In the genomic region with DNA sequence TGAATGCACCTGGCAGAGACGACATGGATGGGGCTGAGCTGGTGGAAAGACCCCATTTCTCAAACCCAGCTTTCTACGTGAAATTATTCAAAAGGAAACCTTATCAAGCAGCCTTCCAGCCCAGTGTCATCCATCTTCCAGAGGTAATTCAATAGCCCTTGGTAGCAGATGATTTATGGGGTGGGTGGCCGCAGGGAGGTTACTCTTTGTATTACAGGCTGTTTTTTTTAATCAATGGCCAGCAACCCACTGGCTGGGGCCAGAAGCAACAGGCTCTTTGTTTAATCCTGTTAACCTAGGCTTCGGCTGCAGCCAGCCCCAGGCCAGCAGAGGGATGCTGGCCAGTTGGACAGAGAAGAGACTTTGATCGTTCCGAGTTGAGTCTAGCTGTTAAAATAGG, we compare ENCODE assay signal across 23 cellular contexts.
DNase-seq lines count a peak whose midpoint lies in the region; ATAC-seq, FAIRE-seq and TF ChIP-seq lines count a peak whose summit lies in the region.
"Had no signal": no experiment of that assay in that cellular context is flagged by ENCODE, and none has a peak within 500 bp of the region (broad histone marks: within the 10 kb centered on the region; RNA-seq: fewer than 3 reads in every experiment).

No MANE protein-coding gene starts in this region.

- H3K27ac ChIP-seq in 22Rv1, result 0 out of 2 replicates have a peak overlapping the region, but pooled peaks have one; percentile 84
- H3K27ac ChIP-seq in small intestine (ENCODE audit: low read depth in 1 of 2, low read length in 1 of 2), result no peak overlapping the region

- no peak overlapping the region for H3K4me3 Mint-ChIP-seq in nephron progenitor cell
- H3K4me3 Mint-ChIP-seq in type B pancreatic cell, result no peak overlapping the region
- H3K4me3 Mint-ChIP-seq: CD4-positive, CD25-positive, alpha-beta regulatory T cell; CD8-positive, alpha-beta memory T cell; HFFc6 had no signal

- H3K4me1 Mint-ChIP-seq in nephron progenitor cell (peaks cover 16% of the 10 kb centered on the region), type B pancreatic cell (ENCODE audit: unreplicated experiment) (no peaks in the 10 kb centered on the region)
- H3K4me1 Mint-ChIP-seq: CD4-positive, CD25-positive, alpha-beta regulatory T cell; CD8-positive, alpha-beta memory T cell had no signal

- H3K4me1 ChIP-seq in small intestine (ENCODE audit: control insufficient read depth in 2 of 2, insufficient read depth in 1 of 2, low read depth in 1 of 2, low read length in 1 of 2), result no peaks in the 10 kb centered on the region
- H3K4me1 ChIP-seq: BE2C had no signal

- H3K36me3 ChIP-seq in small intestine (ENCODE audit: control insufficient read depth in 2 of 2, insufficient read depth in 2 of 2, low read length in 2 of 2), result no peaks in the 10 kb centered on the region
- H3K36me3 ChIP-seq: BE2C had no signal

- H3K27me3 ChIP-seq in small intestine (ENCODE audit: control insufficient read depth in 2 of 2, insufficient read depth in 2 of 2, low read length in 2 of 2), result no peaks in the 10 kb centered on the region
- H3K27me3 ChIP-seq: BE2C had no signal

- no peak for ATAC-seq in SK-N-SH treated with all-trans-retinoic acid at 6 μM for 48 hours
- ATAC-seq: GM12878, HCT116 had no signal

- no peaks in the 10 kb centered on the region for H3K9me3 Mint-ChIP-seq in nephron progenitor cell
- no peaks in the 10 kb centered on the region for H3K9me3 Mint-ChIP-seq in type B pancreatic cell

- DNase-seq in NCI-H146 treated with DMSO at 0.1 percent for 48 hours (lab: John Stamatoyannopoulos, UW; ENCODE audit: unreplicated experiment) (peak; percentile 95), nephron progenitor cell (peak; percentile 51), type B pancreatic cell (ENCODE audit: extremely low spot score, unreplicated experiment) (no peak), small intestine (no peak)
- DNase-seq: ACHN; BE2C; C1 segment of cervical spinal cord; CD4-positive, CD25-positive, alpha-beta regulatory T cell; CD8-positive, alpha-beta memory T cell; COR-L47; DMS 273 treated with DMSO at 0.1 percent for 48 hours; DMS53; DND-41; EL; GOT3; H7; HFFc6 had no signal

- peak overlapping the region; percentile 41 for H3K27ac Mint-ChIP-seq in nephron progenitor cell
- H3K27ac Mint-ChIP-seq in type B pancreatic cell, result no peak overlapping the region
- H3K27ac Mint-ChIP-seq: CD4-positive, CD25-positive, alpha-beta regulatory T cell; CD8-positive, alpha-beta memory T cell; HFFc6 had no signal

- H3K36me3 Mint-ChIP-seq in nephron progenitor cell (ENCODE audit: low read depth), result no peaks in the 10 kb centered on the region
- H3K36me3 Mint-ChIP-seq in type B pancreatic cell, result no peaks in the 10 kb centered on the region
- H3K36me3 Mint-ChIP-seq: CD4-positive, CD25-positive, alpha-beta regulatory T cell; CD8-positive, alpha-beta memory T cell had no signal

- WGBS in small intestine, 3 donors, result 19 to 29% (median 24%) methylated on average over 6 of the region's 6 CpGs

- peaks cover 18% of the 10 kb centered on the region for H3K27me3 Mint-ChIP-seq in nephron progenitor cell (ENCODE audit: low read depth, poor library complexity)
- peaks cover 17% of the 10 kb centered on the region for H3K27me3 Mint-ChIP-seq in type B pancreatic cell
- H3K27me3 Mint-ChIP-seq: CD4-positive, CD25-positive, alpha-beta regulatory T cell had no signal

- no peak for FAIRE-seq in small intestine (lab: Jason Lieb, UNC)
- FAIRE-seq: A204.1, GM12878, HTR-8/SVneo had no signal

- TF ChIP-seq CTCF in 22Rv1 (IDR thresholded peaks at IDR 0.05), result no peak
- TF ChIP-seq CTCF in nephron progenitor cell (IDR thresholded peaks at IDR 0.05), result no peak
- peak; percentile 51 for TF ChIP-seq CTCF in type B pancreatic cell (conservative IDR thresholded peaks at IDR 0.05)

- no peaks in the 10 kb centered on the region for H3K9me3 ChIP-seq in small intestine (ENCODE audit: control insufficient read depth, low read depth)
- H3K9me3 ChIP-seq: BE2C had no signal

- no peak overlapping the region for H3K4me3 ChIP-seq in small intestine (ENCODE audit: low read depth in 1 of 2, low read length in 2 of 2)
- H3K4me3 ChIP-seq: GM12878 had no signal

TF ChIP-seq in SK-N-SH treated with all-trans-retinoic acid at 6 μM for 48 hours, 23 proteins besides CTCF, POLR2A, EP300 and RAD21 (continues in another document):
- no peak for TF ChIP-seq PPARA (CRISPR knock-in tag; IDR thresholded peaks at IDR 0.05; ENCODE audit: borderline replicate concordance)
- TF ChIP-seq, protein P1, sequence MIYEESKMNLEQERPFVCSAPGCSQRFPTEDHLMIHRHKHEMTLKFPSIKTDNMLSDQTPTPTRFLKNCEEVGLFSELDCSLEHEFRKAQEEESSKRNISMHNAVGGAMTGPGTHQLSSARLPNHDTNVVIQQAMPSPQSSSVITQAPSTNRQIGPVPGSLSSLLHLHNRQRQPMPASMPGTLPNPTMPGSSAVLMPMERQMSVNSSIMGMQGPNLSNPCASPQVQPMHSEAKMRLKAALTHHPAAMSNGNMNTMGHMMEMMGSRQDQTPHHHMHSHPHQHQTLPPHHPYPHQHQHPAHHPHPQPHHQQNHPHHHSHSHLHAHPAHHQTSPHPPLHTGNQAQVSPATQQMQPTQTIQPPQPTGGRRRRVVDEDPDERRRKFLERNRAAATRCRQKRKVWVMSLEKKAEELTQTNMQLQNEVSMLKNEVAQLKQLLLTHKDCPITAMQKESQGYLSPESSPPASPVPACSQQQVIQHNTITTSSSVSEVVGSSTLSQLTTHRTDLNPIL (CRISPR knock-in tag; IDR thresholded peaks at IDR 0.05; ENCODE audit: low read depth), result no peak
- TF ChIP-seq, protein P2, sequence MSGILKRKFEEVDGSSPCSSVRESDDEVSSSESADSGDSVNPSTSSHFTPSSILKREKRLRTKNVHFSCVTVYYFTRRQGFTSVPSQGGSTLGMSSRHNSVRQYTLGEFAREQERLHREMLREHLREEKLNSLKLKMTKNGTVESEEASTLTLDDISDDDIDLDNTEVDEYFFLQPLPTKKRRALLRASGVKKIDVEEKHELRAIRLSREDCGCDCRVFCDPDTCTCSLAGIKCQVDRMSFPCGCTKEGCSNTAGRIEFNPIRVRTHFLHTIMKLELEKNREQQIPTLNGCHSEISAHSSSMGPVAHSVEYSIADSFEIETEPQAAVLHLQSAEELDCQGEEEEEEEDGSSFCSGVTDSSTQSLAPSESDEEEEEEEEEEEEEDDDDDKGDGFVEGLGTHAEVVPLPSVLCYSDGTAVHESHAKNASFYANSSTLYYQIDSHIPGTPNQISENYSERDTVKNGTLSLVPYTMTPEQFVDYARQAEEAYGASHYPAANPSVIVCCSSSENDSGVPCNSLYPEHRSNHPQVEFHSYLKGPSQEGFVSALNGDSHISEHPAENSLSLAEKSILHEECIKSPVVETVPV (CRISPR knock-in tag; IDR thresholded peaks at IDR 0.05), result no peak
- TF ChIP-seq ZFP30 (CRISPR knock-in tag; IDR thresholded peaks at IDR 0.05), result no peak
- TF ChIP-seq CSDC2 (CRISPR knock-in tag; IDR thresholded peaks at IDR 0.05), result no peak
- TF ChIP-seq ESRRG (CRISPR knock-in tag; IDR thresholded peaks at IDR 0.05), result no peak
- TF ChIP-seq BACH2 (CRISPR knock-in tag; IDR thresholded peaks at IDR 0.05; ENCODE audit: borderline replicate concordance), result no peak
- TF ChIP-seq, protein P3, sequence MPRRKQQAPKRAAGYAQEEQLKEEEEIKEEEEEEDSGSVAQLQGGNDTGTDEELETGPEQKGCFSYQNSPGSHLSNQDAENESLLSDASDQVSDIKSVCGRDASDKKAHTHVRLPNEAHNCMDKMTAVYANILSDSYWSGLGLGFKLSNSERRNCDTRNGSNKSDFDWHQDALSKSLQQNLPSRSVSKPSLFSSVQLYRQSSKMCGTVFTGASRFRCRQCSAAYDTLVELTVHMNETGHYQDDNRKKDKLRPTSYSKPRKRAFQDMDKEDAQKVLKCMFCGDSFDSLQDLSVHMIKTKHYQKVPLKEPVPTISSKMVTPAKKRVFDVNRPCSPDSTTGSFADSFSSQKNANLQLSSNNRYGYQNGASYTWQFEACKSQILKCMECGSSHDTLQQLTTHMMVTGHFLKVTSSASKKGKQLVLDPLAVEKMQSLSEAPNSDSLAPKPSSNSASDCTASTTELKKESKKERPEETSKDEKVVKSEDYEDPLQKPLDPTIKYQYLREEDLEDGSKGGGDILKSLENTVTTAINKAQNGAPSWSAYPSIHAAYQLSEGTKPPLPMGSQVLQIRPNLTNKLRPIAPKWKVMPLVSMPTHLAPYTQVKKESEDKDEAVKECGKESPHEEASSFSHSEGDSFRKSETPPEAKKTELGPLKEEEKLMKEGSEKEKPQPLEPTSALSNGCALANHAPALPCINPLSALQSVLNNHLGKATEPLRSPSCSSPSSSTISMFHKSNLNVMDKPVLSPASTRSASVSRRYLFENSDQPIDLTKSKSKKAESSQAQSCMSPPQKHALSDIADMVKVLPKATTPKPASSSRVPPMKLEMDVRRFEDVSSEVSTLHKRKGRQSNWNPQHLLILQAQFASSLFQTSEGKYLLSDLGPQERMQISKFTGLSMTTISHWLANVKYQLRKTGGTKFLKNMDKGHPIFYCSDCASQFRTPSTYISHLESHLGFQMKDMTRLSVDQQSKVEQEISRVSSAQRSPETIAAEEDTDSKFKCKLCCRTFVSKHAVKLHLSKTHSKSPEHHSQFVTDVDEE (CRISPR knock-in tag; IDR thresholded peaks at IDR 0.05), result no peak
- no peak for TF ChIP-seq GLIS3 (CRISPR knock-in tag; IDR thresholded peaks at IDR 0.05)
- TF ChIP-seq, protein P4, sequence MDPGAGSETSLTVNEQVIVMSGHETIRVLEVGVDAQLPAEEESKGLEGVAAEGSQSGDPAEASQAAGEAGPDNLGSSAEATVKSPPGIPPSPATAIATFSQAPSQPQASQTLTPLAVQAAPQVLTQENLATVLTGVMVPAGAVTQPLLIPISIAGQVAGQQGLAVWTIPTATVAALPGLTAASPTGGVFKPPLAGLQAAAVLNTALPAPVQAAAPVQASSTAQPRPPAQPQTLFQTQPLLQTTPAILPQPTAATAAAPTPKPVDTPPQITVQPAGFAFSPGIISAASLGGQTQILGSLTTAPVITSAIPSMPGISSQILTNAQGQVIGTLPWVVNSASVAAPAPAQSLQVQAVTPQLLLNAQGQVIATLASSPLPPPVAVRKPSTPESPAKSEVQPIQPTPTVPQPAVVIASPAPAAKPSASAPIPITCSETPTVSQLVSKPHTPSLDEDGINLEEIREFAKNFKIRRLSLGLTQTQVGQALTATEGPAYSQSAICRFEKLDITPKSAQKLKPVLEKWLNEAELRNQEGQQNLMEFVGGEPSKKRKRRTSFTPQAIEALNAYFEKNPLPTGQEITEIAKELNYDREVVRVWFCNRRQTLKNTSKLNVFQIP (CRISPR knock-in tag; IDR thresholded peaks at IDR 0.05; ENCODE audit: borderline replicate concordance, low read depth), result no peak
- no peak for TF ChIP-seq TOX (CRISPR knock-in tag; IDR thresholded peaks at IDR 0.05; ENCODE audit: borderline replicate concordance)
- no peak for TF ChIP-seq ZFP3 (CRISPR knock-in tag; IDR thresholded peaks at IDR 0.05)

Comparison
In these comparisons a context has a peak if more than half of its experiments do, and no peak if none do; other contexts are left out.
1. DNase-seq: peak in NCI-H146 treated with DMSO at 0.1 percent for 48 hours (single experiment) and nephron progenitor cell (single experiment); none in type B pancreatic cell (single experiment) and small intestine (single experiment).